In genomic region chrX:119417842-119418241, GRCh38 we compare ENCODE assay signal across 11 cellular contexts. TPM values are rescaled to one million over a fixed set of nuclear protein-coding genes. Genes with fewer than 3 reads are reported as not detected.
DNase-seq lines count a peak whose midpoint lies in the region; ATAC-seq, FAIRE-seq and TF ChIP-seq lines count a peak whose summit lies in the region.
"Had no signal": no experiment of that assay in that cellular context is flagged by ENCODE, and none has a peak within 500 bp of the region (broad histone marks: within the 10 kb centered on the region; RNA-seq: fewer than 3 reads in every experiment).

No MANE protein-coding gene starts in this region.

- H3K27ac Mint-ChIP-seq in WTC11 = no peak overlapping the region
- H3K27ac Mint-ChIP-seq in stimulated activated memory B cell treated with anti-CD40 and anti-IgM and Interleukin-4, amounts not matched to agents 10 μg/mL and 1 μg/mL and 100 μg/mL, for 72 hours = no peak overlapping the region

- no peak for TF ChIP-seq CTCF in WTC11 (IDR thresholded peaks at IDR 0.05)

- ATAC-seq in WTC11 (peak; percentile 59; the same call in 1 of the 2 replicates), HG02970 (IDR thresholded peaks at IDR 0.05; ENCODE audit: low FRiP score, unreplicated experiment) (no peak)
- no peak for ATAC-seq in activated T-cell treated with anti-CD3 and anti-CD28 coated beads, Interleukin-2, amount 50 U/mL, for 4 hours
- ATAC-seq in stimulated activated memory B cell treated with anti-CD40 and anti-IgM and Interleukin-4, amounts not matched to agents 10 μg/mL and 1 μg/mL and 100 μg/mL, for 72 hours = no peak

- H3K4me1 Mint-ChIP-seq in WTC11 = peaks cover 17% of the 10 kb centered on the region
- no peaks in the 10 kb centered on the region for H3K4me1 Mint-ChIP-seq in activated T-cell treated with anti-CD3 and anti-CD28 coated beads, Interleukin-2, amount 50 U/mL, for 4 hours (ENCODE audit: low read depth)
- H3K4me1 Mint-ChIP-seq in stimulated activated memory B cell treated with anti-CD40 and anti-IgM and Interleukin-4, amounts not matched to agents 10 μg/mL and 1 μg/mL and 100 μg/mL, for 72 hours = no peaks in the 10 kb centered on the region
- H3K4me1 Mint-ChIP-seq: naive B cell had no signal

- peak; percentile 50 for FAIRE-seq in G401.6 (lab: Jason Lieb, UNC)
- FAIRE-seq in HTR-8/SVneo (lab: Jason Lieb, UNC) = peak; percentile 78
- FAIRE-seq: frontal cortex had no signal

- POLR2A ChIA-PET in WTC11 (lab: Charles Lee) = no interaction called here

- no peak overlapping the region for H3K4me3 Mint-ChIP-seq in WTC11
- H3K4me3 Mint-ChIP-seq in activated T-cell treated with anti-CD3 and anti-CD28 coated beads, Interleukin-2, amount 50 U/mL, for 4 hours = no peak overlapping the region
- no peak overlapping the region for H3K4me3 Mint-ChIP-seq in stimulated activated memory B cell treated with anti-CD40 and anti-IgM and Interleukin-4, amounts not matched to agents 10 μg/mL and 1 μg/mL and 100 μg/mL, for 72 hours
- H3K4me3 Mint-ChIP-seq: naive B cell had no signal

- no peaks in the 10 kb centered on the region for H3K9me3 Mint-ChIP-seq in WTC11
- no peaks in the 10 kb centered on the region for H3K9me3 Mint-ChIP-seq in activated T-cell treated with anti-CD3 and anti-CD28 coated beads, Interleukin-2, amount 50 U/mL, for 4 hours
- no peaks in the 10 kb centered on the region for H3K9me3 Mint-ChIP-seq in stimulated activated memory B cell treated with anti-CD40 and anti-IgM and Interleukin-4, amounts not matched to agents 10 μg/mL and 1 μg/mL and 100 μg/mL, for 72 hours
- H3K9me3 Mint-ChIP-seq: naive B cell had no signal

- H3K36me3 Mint-ChIP-seq in WTC11 = no peaks in the 10 kb centered on the region
- peaks cover 4% of the 10 kb centered on the region for H3K36me3 Mint-ChIP-seq in activated T-cell treated with anti-CD3 and anti-CD28 coated beads, Interleukin-2, amount 50 U/mL, for 4 hours (ENCODE audit: insufficient read depth)
- peaks cover 17% of the 10 kb centered on the region for H3K36me3 Mint-ChIP-seq in stimulated activated memory B cell treated with anti-CD40 and anti-IgM and Interleukin-4, amounts not matched to agents 10 μg/mL and 1 μg/mL and 100 μg/mL, for 72 hours

- CTCF ChIA-PET in WTC11 (lab: Charles Lee) = interaction anchor here (0.7 to 2.2 kb wide), 4 partner anchors 51 to 98 kb away, joined by 3 to 7 read pairs (median 6); partner anchors contain the start of gene SLC25A5

- no peaks in the 10 kb centered on the region for H3K27me3 Mint-ChIP-seq in WTC11 (ENCODE audit: low read depth)
- H3K27me3 Mint-ChIP-seq in activated T-cell treated with anti-CD3 and anti-CD28 coated beads, Interleukin-2, amount 50 U/mL, for 4 hours (ENCODE audit: low read depth) = no peaks in the 10 kb centered on the region
- no peaks in the 10 kb centered on the region for H3K27me3 Mint-ChIP-seq in stimulated activated memory B cell treated with anti-CD40 and anti-IgM and Interleukin-4, amounts not matched to agents 10 μg/mL and 1 μg/mL and 100 μg/mL, for 72 hours
- H3K27me3 Mint-ChIP-seq: naive B cell had no signal

- DNase-seq in HTR-8/SVneo (ENCODE audit: insufficient read length, low spot score) (no peak), WTC11 (ENCODE audit: low spot score) (no peak), medulla oblongata (ENCODE audit: extremely low spot score) (peak; percentile 14)
- DNase-seq in activated T-cell treated with anti-CD3 and anti-CD28 coated beads, Interleukin-2, amount 50 U/mL, for 4 hours = no peak
- DNase-seq: activated CD4-positive, alpha-beta T cell treated with anti-CD3 and anti-CD28 coated beads for 48 hours; naive B cell; stimulated activated CD4-positive, alpha-beta T cell treated with anti-CD3 and anti-CD28 coated beads, Interleukin-1b, Interleukin-23, amount 100 ng/mL, for 48 hours had no signal

TF ChIP-seq in WTC11, 78 proteins besides CTCF, POLR2A, EP300 and RAD21 (continues in another document):
- no peak for TF ChIP-seq USF2 (CRISPR knock-in tag; IDR thresholded peaks at IDR 0.05)
- TF ChIP-seq RORB (CRISPR knock-in tag; IDR thresholded peaks at IDR 0.05) = no peak
- TF ChIP-seq PRDM15 (CRISPR knock-in tag; IDR thresholded peaks at IDR 0.05) = no peak
- TF ChIP-seq EMX1 (CRISPR knock-in tag; IDR thresholded peaks at IDR 0.05) = no peak
- no peak for TF ChIP-seq ZNF232 (CRISPR knock-in tag; IDR thresholded peaks at IDR 0.05)
- no peak for TF ChIP-seq ZNF532 (CRISPR knock-in tag; IDR thresholded peaks at IDR 0.05; ENCODE audit: borderline replicate concordance)

RNA-seq across cellular contexts. Expression of gene SLC25A43, which starts 18.7 kb away (rescaled TPM):
- 4.5 to 6.1 TPM (median 5.3 TPM) in 3 replicates for total RNA-seq in WTC11 (2021)
- total RNA-seq in activated T-cell treated with anti-CD3 and anti-CD28 coated beads, Interleukin-2, amount 50 U/mL, for 4 hours = 1 to 10 TPM; 3.9 to 6.3 (median 4.7) TPM

RNA-seq across cellular contexts. Expression of gene SLC25A5, which starts 50.4 kb away (rescaled TPM):
- 573 to 595 TPM (median 584 TPM) in 3 replicates for total RNA-seq in WTC11 (2021)
- total RNA-seq in activated T-cell treated with anti-CD3 and anti-CD28 coated beads, Interleukin-2, amount 50 U/mL, for 4 hours = 100 to 1,000 TPM; 619 to 710 (median 671) TPM
